25 cellular contexts compared by ENCODE assay signal in the genomic region with DNA sequence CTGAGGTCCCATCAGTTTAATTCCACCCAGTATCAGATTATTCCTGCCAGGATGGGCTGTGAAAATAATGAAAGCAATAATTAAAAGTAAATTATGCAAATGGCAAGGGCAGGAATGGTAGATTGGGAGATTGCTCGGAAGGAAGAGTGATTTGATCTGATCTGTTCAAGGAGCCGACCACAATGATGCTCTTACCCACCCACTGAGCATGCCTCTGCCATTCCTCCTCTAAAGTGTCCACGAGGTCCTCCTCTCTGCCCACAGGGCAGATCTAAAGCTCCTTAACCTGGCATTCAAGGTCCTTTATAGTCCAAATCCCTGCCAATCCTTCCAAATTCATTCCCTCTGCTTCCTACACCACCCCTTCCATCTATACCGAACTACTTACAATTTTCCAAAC.
DNase-seq lines count a peak whose midpoint lies in the region; TF ChIP-seq lines count a peak whose summit lies in the region.
"Had no signal": no experiment of that assay in that cellular context is flagged by ENCODE, and none has a peak within 500 bp of the region (broad histone marks: within the 10 kb centered on the region; RNA-seq: fewer than 3 reads in every experiment).

No MANE protein-coding gene starts in this region.

- no peaks in the 10 kb centered on the region for H3F3A ChIP-seq in neural cell (ENCODE audit: insufficient read depth, low read length, poor library complexity, severe bottlenecking)

- no peak overlapping the region for H2AFZ ChIP-seq in neural cell (ENCODE audit: low read depth, low read length)
- H2AFZ ChIP-seq: GM23338 had no signal

- no peak for TF ChIP-seq RAD21 in neural cell (conservative IDR thresholded peaks at IDR 0.05)

- H3K36me3 ChIP-seq in brain microvascular endothelial cell (replicated peaks) (no peaks in the 10 kb centered on the region), neural cell (ENCODE audit: insufficient read depth, low read length) (no peaks in the 10 kb centered on the region)
- no peaks in the 10 kb centered on the region for H3K36me3 ChIP-seq in effector memory CD4-positive, alpha-beta T cell (ENCODE audit: control insufficient read depth, insufficient read depth, low read length)
- H3K36me3 ChIP-seq: spleen, thoracic aorta had no signal

- no peaks in the 10 kb centered on the region for H3K9me3 ChIP-seq in neural cell (ENCODE audit: low read length)
- H3K9me3 ChIP-seq in effector memory CD4-positive, alpha-beta T cell (ENCODE audit: control insufficient read depth, low read length): no peaks in the 10 kb centered on the region
- H3K9me3 ChIP-seq: spleen, thoracic aorta had no signal

- DNase-seq in EH (ENCODE audit: low read depth) (peak; percentile 64), NAMALWA (ENCODE audit: low spot score) (peak; percentile 49), brain microvascular endothelial cell (peak; percentile 14), GM19238 (ENCODE audit: insufficient read length, low spot score) (no peak), NCI-H1105 (lab: John Stamatoyannopoulos, UW) (no peak)
- DNase-seq in effector memory CD4-positive, alpha-beta T cell: no peak
- DNase-seq in activated CD4-positive, alpha-beta T cell treated with anti-CD3 and anti-CD28 coated beads, Interleukin-2, amount 50 U/mL, for 48 hours: no peak
- DNase-seq: activated naive CD4-positive, alpha-beta T cell treated with anti-CD3 and anti-CD28 coated beads, Interleukin-2, amount 10 ng/mL, durations not matched to agents 7 days and 5 days; amygdala; CD4-positive, alpha-beta T cell; central memory CD4-positive, alpha-beta T cell; GF-D8; kidney; NCI-H1694; NCI-H2171 treated with DMSO at 0.1 percent for 48 hours; NCI-H526; nucleus accumbens; Right ventricle myocardium superior; spleen; stimulated activated CD4-positive, alpha-beta T cell treated with anti-CD3 and anti-CD28 coated beads, Interleukin-4, amount 100 ng/mL, for 1 hour; stimulated activated naive CD4-positive, alpha-beta T cell had no signal

- H3K9ac ChIP-seq in neural cell (ENCODE audit: low read length): no peak overlapping the region

- H3K27me3 ChIP-seq in brain microvascular endothelial cell (replicated peaks): no peaks in the 10 kb centered on the region
- no peaks in the 10 kb centered on the region for H3K27me3 ChIP-seq in neural cell (ENCODE audit: insufficient read depth, low read depth, low read length)
- no peaks in the 10 kb centered on the region for H3K27me3 ChIP-seq in effector memory CD4-positive, alpha-beta T cell (replicated peaks; ENCODE audit: control insufficient read depth, insufficient read depth, low read length, poor library complexity, severe bottlenecking)
- H3K27me3 ChIP-seq: spleen had no signal

- no peaks in the 10 kb centered on the region for H3K9me2 ChIP-seq in neural cell (ENCODE audit: insufficient read depth, low read length)

- in situ Hi-C loops in brain microvascular endothelial cell (cut with HindIII; ENCODE audit: low pct_ligation_motif_present, low sequenced_read_pairs): no loop called here

- TF ChIP-seq CTCF in brain microvascular endothelial cell (IDR thresholded peaks at IDR 0.05; ENCODE audit: low read depth, low read length, missing control alignments): no peak
- TF ChIP-seq CTCF in neural cell (IDR thresholded peaks at IDR 0.05; ENCODE audit: poor library complexity, severe bottlenecking): no peak

- H4K20me1 ChIP-seq in neural cell (ENCODE audit: insufficient read depth): no peaks in the 10 kb centered on the region

- no peaks in the 10 kb centered on the region for H3K79me2 ChIP-seq in neural cell (replicated peaks; ENCODE audit: insufficient read depth, low read length)

- H3K27ac ChIP-seq in brain microvascular endothelial cell (peak overlapping the region; percentile 63), neural cell (ENCODE audit: low read length) (peak overlapping the region; percentile 2)
- no peak overlapping the region for H3K27ac ChIP-seq in effector memory CD4-positive, alpha-beta T cell (ENCODE audit: insufficient read depth, low read length, poor library complexity, severe bottlenecking)

- H3K4me2 ChIP-seq in neural cell (ENCODE audit: low read length): no peak overlapping the region
- H3K4me2 ChIP-seq: GM23338 had no signal

- H3K4me1 ChIP-seq in effector memory CD4-positive, alpha-beta T cell (ENCODE audit: control insufficient read depth, insufficient read depth, low read length, poor library complexity, severe bottlenecking): no peaks in the 10 kb centered on the region

- no peak for TF ChIP-seq EP300 in neural cell (conservative IDR thresholded peaks at IDR 0.05; ENCODE audit: poor library complexity, severe bottlenecking)

- H3K4me3 ChIP-seq in brain microvascular endothelial cell (ENCODE audit: low read depth, low read length) (no peak overlapping the region), neural cell (ENCODE audit: low read length) (no peak overlapping the region)
- H3K4me3 ChIP-seq in effector memory CD4-positive, alpha-beta T cell (ENCODE audit: insufficient read depth, low read depth, low read length, poor library complexity, severe bottlenecking): no peak overlapping the region
- H3K4me3 ChIP-seq: GM23338, lung, spleen, thoracic aorta had no signal

TF ChIP-seq in neural cell, 6 proteins besides CTCF, POLR2A, EP300 and RAD21:
- TF ChIP-seq, protein P1, sequence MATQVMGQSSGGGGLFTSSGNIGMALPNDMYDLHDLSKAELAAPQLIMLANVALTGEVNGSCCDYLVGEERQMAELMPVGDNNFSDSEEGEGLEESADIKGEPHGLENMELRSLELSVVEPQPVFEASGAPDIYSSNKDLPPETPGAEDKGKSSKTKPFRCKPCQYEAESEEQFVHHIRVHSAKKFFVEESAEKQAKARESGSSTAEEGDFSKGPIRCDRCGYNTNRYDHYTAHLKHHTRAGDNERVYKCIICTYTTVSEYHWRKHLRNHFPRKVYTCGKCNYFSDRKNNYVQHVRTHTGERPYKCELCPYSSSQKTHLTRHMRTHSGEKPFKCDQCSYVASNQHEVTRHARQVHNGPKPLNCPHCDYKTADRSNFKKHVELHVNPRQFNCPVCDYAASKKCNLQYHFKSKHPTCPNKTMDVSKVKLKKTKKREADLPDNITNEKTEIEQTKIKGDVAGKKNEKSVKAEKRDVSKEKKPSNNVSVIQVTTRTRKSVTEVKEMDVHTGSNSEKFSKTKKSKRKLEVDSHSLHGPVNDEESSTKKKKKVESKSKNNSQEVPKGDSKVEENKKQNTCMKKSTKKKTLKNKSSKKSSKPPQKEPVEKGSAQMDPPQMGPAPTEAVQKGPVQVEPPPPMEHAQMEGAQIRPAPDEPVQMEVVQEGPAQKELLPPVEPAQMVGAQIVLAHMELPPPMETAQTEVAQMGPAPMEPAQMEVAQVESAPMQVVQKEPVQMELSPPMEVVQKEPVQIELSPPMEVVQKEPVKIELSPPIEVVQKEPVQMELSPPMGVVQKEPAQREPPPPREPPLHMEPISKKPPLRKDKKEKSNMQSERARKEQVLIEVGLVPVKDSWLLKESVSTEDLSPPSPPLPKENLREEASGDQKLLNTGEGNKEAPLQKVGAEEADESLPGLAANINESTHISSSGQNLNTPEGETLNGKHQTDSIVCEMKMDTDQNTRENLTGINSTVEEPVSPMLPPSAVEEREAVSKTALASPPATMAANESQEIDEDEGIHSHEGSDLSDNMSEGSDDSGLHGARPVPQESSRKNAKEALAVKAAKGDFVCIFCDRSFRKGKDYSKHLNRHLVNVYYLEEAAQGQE (IDR thresholded peaks at IDR 0.05; ENCODE audit: borderline replicate concordance): no peak
- TF ChIP-seq POLR2AphosphoS5 (IDR thresholded peaks at IDR 0.05): no peak
- TF ChIP-seq EZH2 (IDR thresholded peaks at IDR 0.05; ENCODE audit: borderline replicate concordance, insufficient read depth, low read length, poor library complexity, severe bottlenecking): no peak
- TF ChIP-seq TAF1 (IDR thresholded peaks at IDR 0.05; ENCODE audit: low read depth): no peak
- no peak for TF ChIP-seq MXI1 (conservative IDR thresholded peaks at IDR 0.05; ENCODE audit: poor library complexity, severe bottlenecking)
- no peak for TF ChIP-seq SMC3 (conservative IDR thresholded peaks at IDR 0.05; ENCODE audit: poor library complexity)

Comparison
In these comparisons a context has a peak if more than half of its experiments do, and no peak if none do; other contexts are left out.
1. DNase-seq: peak in EH (single experiment), NAMALWA (single experiment) and brain microvascular endothelial cell (single experiment); none in effector memory CD4-positive, alpha-beta T cell (0 of 3), GM19238 (single experiment), activated CD4-positive, alpha-beta T cell treated with anti-CD3 and anti-CD28 coated beads, Interleukin-2, amount 50 U/mL, for 48 hours (0 of 2) and NCI-H1105 (single experiment).